ENCODE assay signal across 10 cellular contexts in the genomic region with DNA sequence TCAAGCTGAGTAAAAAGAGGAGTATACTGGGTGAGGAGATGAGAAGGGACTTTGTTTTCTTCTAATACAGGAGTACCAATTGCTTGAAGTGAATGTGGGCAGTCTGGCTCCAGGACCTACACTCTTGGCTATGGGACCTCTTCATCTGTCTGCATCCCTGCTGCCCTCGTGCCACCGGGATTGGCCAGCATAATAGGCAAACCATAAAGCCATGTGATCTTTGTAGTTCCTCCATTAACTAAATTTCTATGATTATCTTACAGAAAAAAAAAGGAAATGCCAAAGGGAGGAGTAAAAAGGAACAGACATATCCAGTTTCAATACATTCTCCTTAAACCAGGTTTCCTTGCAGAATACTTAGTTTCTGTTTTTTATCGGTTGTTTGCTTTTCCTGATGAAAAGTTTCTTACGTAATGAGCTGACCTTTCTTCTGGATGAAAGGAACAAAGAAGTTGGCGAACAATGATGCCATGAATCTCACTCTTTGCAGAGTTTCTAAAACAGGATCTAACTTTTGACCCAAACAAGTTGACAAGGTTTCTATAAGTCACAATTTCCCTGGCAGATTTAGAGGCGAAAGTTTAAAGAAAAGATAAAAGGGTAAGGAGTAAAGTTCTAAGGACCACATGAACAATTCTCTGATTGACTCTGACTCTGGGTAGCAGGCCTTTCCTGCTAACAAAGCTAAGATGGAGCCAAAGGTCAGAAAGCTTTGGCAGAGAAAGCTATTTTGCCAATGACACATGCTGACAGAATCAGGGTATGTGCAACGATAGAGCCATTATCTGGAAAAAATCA. TPM values are rescaled to one million over a fixed set of nuclear protein-coding genes. Genes with fewer than 3 reads are reported as not detected.
DNase-seq lines count a peak whose midpoint lies in the region; ATAC-seq and TF ChIP-seq lines count a peak whose summit lies in the region.
"Had no signal": no experiment of that assay in that cellular context is flagged by ENCODE, and none has a peak within 500 bp of the region (broad histone marks: within the 10 kb centered on the region; RNA-seq: fewer than 3 reads in every experiment).

No MANE protein-coding gene starts in this region.

- H3K27me3 ChIP-seq in adrenal gland: no peaks in the 10 kb centered on the region

- WGBS in adrenal gland, 4 donors: 33 to 40% (median 38%) methylated on average over 7 of the region's 7 CpGs

- H3K36me3 ChIP-seq in adrenal gland (replicated peaks in 1 of 2): no peaks in the 10 kb centered on the region
- H3K36me3 ChIP-seq in mucosa of descending colon (ENCODE audit: low read depth): no peaks in the 10 kb centered on the region

- no peak overlapping the region for H3K4me3 ChIP-seq in adrenal gland
- H3K4me3 ChIP-seq in mucosa of descending colon: no peak overlapping the region

- no peak for TF ChIP-seq CTCF in adrenal gland (IDR thresholded peaks at IDR 0.05)
- no peak for TF ChIP-seq CTCF in GM20000 (IDR thresholded peaks at IDR 0.05; ENCODE audit: extremely low read depth, missing control alignments)
- TF ChIP-seq CTCF in mucosa of descending colon (IDR thresholded peaks at IDR 0.05): no peak

- H3K4me1 ChIP-seq in adrenal gland (replicated peaks in 1 of 2) (peaks cover 29 to 52% of the 10 kb centered on the region in 2 donors), mucosa of descending colon (ENCODE audit: low read depth) (no peaks in the 10 kb centered on the region)

- no peak for TF ChIP-seq POLR2A in adrenal gland (IDR thresholded peaks at IDR 0.05)

- peak overlapping the region; percentile 60 to 87 (median 81) for H3K27ac ChIP-seq in adrenal gland

- intact Hi-C loops in adrenal gland (cut with DNase I): no loop called here
- intact Hi-C loops in mucosa of descending colon (cut with DNase I, micrococcal nuclease): no loop called here

- DNase-seq in HCEC 1CT: peak; percentile 91
- peak; percentile 34 to 83 (median 66) for DNase-seq in adrenal gland
- DNase-seq in glomerular visceral epithelial cell (ENCODE audit: extremely low spot score): peak; percentile 18
- DNase-seq in smooth muscle cell of the brain vasculature (ENCODE audit: low read depth, low spot score): peak; percentile 78
- DNase-seq in amygdala (lab: John Stamatoyannopoulos, UW): no peak
- DNase-seq in GM20000 (ENCODE audit: low spot score): no peak
- no peak for DNase-seq in mucosa of descending colon
- DNase-seq in activated CD4-positive, alpha-beta T cell treated with anti-CD3 and anti-CD28 coated beads, Interleukin-2, amount 50 U/mL, for 48 hours: no peak
- DNase-seq: activated CD4-positive, alpha-beta T cell treated with anti-CD3 and anti-CD28 coated beads for 4 hours; KBM-7 had no signal

- H3K9me3 ChIP-seq in adrenal gland (replicated peaks in 1 of 3) (no peaks in the 10 kb centered on the region), mucosa of descending colon (no peaks in the 10 kb centered on the region)

- no peak for ATAC-seq in mucosa of descending colon

RNA-seq across cellular contexts. Expression of gene LAMB1, which starts 54.1 kb away (rescaled TPM):
- total RNA-seq in adrenal gland (100 to 1,000 TPM in 1 of 8 donors, 10 to 100 TPM in 7; 48.6 to 114 (median 85.6) TPM), mucosa of descending colon (100 to 1,000 TPM in 2 of 3 donors, 10 to 100 TPM in 1; 82.0 to 165 (median 148) TPM)
- polyA plus RNA-seq in adrenal gland: 100 to 1,000 TPM in 2 of 3 donors, 10 to 100 TPM in 1; 73.6 to 164 (median 144) TPM

RNA-seq across cellular contexts. Expression of gene DLD, which starts 57.9 kb away (rescaled TPM):
- total RNA-seq in adrenal gland (100 to 1,000 TPM in 7 of 8 donors, 10 to 100 TPM in 1; 72.4 to 616 (median 155) TPM), mucosa of descending colon (100 to 1,000 TPM; 108 to 150 (median 113) TPM)
- polyA plus RNA-seq in adrenal gland: 100 to 1,000 TPM in 1 of 3 donors, 10 to 100 TPM in 2; 21.6 to 372 (median 26.4) TPM

Comparison
In these comparisons a context has a peak if more than half of its experiments do, and no peak if none do; other contexts are left out.
1. DNase-seq: peak in HCEC 1CT (single experiment), adrenal gland (7 of 7), glomerular visceral epithelial cell (single experiment) and smooth muscle cell of the brain vasculature (single experiment); none in amygdala (0 of 56), GM20000 (single experiment), mucosa of descending colon (0 of 3) and activated CD4-positive, alpha-beta T cell treated with anti-CD3 and anti-CD28 coated beads, Interleukin-2, amount 50 U/mL, for 48 hours (0 of 2).